Comparison of ENCODE assay signal across 1 cellular context in the genomic region with DNA sequence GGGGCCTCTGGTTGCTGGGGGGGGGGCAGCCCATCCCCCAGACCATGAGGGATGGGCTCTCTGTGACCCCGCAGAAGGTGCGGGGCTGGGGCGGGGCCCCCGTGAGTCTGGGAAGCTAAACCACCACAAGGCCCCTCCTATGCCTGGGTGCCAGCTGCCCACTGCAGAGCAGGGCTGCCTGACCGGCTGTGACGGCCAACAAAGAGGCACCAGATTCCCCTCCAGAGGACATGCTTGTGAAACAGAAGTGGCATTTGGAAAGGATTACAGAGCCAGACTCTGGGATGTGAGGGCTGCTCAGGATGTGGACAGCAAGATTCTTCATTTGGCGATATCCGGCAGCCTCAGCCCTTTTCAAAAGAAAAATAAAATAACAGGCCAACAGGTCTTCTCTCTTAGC.
TF ChIP-seq lines count a peak whose summit lies in the region.

No MANE protein-coding gene starts in this region.

TF ChIP-seq in SK-N-SH, 30 proteins besides CTCF, POLR2A, EP300 and RAD21 (continued from another document):
- TF ChIP-seq, protein P1, sequence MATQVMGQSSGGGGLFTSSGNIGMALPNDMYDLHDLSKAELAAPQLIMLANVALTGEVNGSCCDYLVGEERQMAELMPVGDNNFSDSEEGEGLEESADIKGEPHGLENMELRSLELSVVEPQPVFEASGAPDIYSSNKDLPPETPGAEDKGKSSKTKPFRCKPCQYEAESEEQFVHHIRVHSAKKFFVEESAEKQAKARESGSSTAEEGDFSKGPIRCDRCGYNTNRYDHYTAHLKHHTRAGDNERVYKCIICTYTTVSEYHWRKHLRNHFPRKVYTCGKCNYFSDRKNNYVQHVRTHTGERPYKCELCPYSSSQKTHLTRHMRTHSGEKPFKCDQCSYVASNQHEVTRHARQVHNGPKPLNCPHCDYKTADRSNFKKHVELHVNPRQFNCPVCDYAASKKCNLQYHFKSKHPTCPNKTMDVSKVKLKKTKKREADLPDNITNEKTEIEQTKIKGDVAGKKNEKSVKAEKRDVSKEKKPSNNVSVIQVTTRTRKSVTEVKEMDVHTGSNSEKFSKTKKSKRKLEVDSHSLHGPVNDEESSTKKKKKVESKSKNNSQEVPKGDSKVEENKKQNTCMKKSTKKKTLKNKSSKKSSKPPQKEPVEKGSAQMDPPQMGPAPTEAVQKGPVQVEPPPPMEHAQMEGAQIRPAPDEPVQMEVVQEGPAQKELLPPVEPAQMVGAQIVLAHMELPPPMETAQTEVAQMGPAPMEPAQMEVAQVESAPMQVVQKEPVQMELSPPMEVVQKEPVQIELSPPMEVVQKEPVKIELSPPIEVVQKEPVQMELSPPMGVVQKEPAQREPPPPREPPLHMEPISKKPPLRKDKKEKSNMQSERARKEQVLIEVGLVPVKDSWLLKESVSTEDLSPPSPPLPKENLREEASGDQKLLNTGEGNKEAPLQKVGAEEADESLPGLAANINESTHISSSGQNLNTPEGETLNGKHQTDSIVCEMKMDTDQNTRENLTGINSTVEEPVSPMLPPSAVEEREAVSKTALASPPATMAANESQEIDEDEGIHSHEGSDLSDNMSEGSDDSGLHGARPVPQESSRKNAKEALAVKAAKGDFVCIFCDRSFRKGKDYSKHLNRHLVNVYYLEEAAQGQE (IDR thresholded peaks at IDR 0.05; ENCODE audit: low read depth, low read length), result no peak
- TF ChIP-seq SMC3 (IDR thresholded peaks at IDR 0.05; ENCODE audit: low read depth, low read length) (no peak), FOXM1 (IDR thresholded peaks at IDR 0.05; ENCODE audit: low read depth) (no peak), JUND (IDR thresholded peaks at IDR 0.05) (no peak), RCOR1 (IDR thresholded peaks at IDR 0.05; ENCODE audit: low read length) (no peak), GABPA (IDR thresholded peaks at IDR 0.05; ENCODE audit: low read depth) (no peak)
